ENCODE assay signal across 21 cellular contexts in the genomic region with DNA sequence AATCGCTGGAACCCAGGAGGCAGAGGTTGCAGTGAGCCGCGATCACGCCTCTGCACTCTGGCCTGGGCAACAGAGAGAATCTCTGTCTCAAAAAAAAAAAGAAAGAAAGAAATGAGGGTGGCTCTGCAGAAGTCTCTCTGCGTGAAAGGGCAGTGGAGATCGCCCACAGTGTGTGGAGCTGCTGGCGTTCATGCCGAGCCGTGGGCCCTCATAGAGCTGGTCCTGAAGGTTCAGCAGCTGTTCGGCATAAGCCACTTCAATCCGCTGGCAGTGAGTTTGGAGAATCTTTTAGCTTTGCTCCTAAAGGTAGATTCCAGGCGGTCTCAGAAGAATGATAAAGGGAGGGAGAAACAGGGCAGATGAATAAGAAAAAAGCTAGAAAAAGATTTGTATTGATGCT.
"Had no signal": no experiment of that assay in that cellular context is flagged by ENCODE, and none has a peak within 500 bp of the region (broad histone marks: within the 10 kb centered on the region; RNA-seq: fewer than 3 reads in every experiment).

No MANE protein-coding gene starts in this region.

- H3K27me3 ChIP-seq: colonic mucosa, suprapubic skin, transverse colon, vagina had no signal

- DNase-seq: activated CD4-positive, alpha-beta T cell treated with anti-CD3 and anti-CD28 coated beads, Interleukin-2, amount 50 U/mL, for 48 hours; activated gamma-delta T cell treated with Interleukin-2 at 50 U/mL for 16 hours; amniotic stem cell; colonic mucosa; erythroblast; foreskin melanocyte; left colon; mammary epithelial cell; stimulated activated CD4-positive, alpha-beta T cell treated with anti-CD3 and anti-CD28 coated beads, Interleukin-2, amount 100 ng/mL, for 48 hours; stimulated activated naive CD8-positive, alpha-beta T cell treated with anti-CD3 and anti-CD28 coated beads, Interleukin-15, amount 100 ng/mL, for 72 hours; SW 1271; transverse colon; WERI-Rb-1 had no signal

- H3K9me3 Mint-ChIP-seq: activated T-helper 1 cell treated with anti-CD3 and anti-CD28 coated beads, Interleukin-12 subunit alpha, Interleukin-12 subunit beta, Interleukin-2, Interleukin-4 antibody, amounts not matched to agents 30 ng/mL and 10 ng/mL and 1 ng/mL, durations not matched to agents 14 hours and 24 hours and 36 hours; neural crest cell; stimulated activated naive CD8-positive, alpha-beta T cell treated with anti-CD3 and anti-CD28 coated beads, Interleukin-15, amount 100 ng/mL, for 72 hours had no signal

- FAIRE-seq: endometrium had no signal

- H3K27ac ChIP-seq: colonic mucosa, suprapubic skin, vagina, WERI-Rb-1 had no signal

- H3K4me3 ChIP-seq: colonic mucosa, skin epidermis, suprapubic skin, transverse colon, vagina had no signal

- H3K27me3 Mint-ChIP-seq: progenitor cell of endocrine pancreas; stimulated activated naive CD8-positive, alpha-beta T cell treated with anti-CD3 and anti-CD28 coated beads, Interleukin-15, amount 100 ng/mL, for 72 hours had no signal

- H3K9me3 ChIP-seq: colonic mucosa, suprapubic skin, transverse colon, vagina had no signal

- H3K4me3 Mint-ChIP-seq: activated naive CD8-positive, alpha-beta T cell; activated T-helper 1 cell treated with anti-CD3 and anti-CD28 coated beads, Interleukin-12 subunit alpha, Interleukin-12 subunit beta, Interleukin-2, Interleukin-4 antibody, amounts not matched to agents 30 ng/mL and 10 ng/mL and 1 ng/mL, durations not matched to agents 14 hours and 24 hours and 36 hours; neural crest cell; stimulated activated naive CD8-positive, alpha-beta T cell treated with anti-CD3 and anti-CD28 coated beads, Interleukin-15, amount 100 ng/mL, for 72 hours had no signal

- ATAC-seq: left colon; stimulated activated naive CD8-positive, alpha-beta T cell treated with anti-CD3 and anti-CD28 coated beads, Interleukin-15, amount 100 ng/mL, for 72 hours had no signal

- H3K4me1 Mint-ChIP-seq: stimulated activated naive CD8-positive, alpha-beta T cell treated with anti-CD3 and anti-CD28 coated beads, Interleukin-15, amount 100 ng/mL, for 72 hours had no signal

- H3K36me3 ChIP-seq: colonic mucosa, suprapubic skin, transverse colon, vagina, WERI-Rb-1 had no signal

- H3K27ac Mint-ChIP-seq: activated naive CD8-positive, alpha-beta T cell; activated T-helper 1 cell treated with anti-CD3 and anti-CD28 coated beads, Interleukin-12 subunit alpha, Interleukin-12 subunit beta, Interleukin-2, Interleukin-4 antibody, amounts not matched to agents 30 ng/mL and 10 ng/mL and 1 ng/mL, durations not matched to agents 14 hours and 24 hours and 36 hours had no signal
